In the genomic region with DNA sequence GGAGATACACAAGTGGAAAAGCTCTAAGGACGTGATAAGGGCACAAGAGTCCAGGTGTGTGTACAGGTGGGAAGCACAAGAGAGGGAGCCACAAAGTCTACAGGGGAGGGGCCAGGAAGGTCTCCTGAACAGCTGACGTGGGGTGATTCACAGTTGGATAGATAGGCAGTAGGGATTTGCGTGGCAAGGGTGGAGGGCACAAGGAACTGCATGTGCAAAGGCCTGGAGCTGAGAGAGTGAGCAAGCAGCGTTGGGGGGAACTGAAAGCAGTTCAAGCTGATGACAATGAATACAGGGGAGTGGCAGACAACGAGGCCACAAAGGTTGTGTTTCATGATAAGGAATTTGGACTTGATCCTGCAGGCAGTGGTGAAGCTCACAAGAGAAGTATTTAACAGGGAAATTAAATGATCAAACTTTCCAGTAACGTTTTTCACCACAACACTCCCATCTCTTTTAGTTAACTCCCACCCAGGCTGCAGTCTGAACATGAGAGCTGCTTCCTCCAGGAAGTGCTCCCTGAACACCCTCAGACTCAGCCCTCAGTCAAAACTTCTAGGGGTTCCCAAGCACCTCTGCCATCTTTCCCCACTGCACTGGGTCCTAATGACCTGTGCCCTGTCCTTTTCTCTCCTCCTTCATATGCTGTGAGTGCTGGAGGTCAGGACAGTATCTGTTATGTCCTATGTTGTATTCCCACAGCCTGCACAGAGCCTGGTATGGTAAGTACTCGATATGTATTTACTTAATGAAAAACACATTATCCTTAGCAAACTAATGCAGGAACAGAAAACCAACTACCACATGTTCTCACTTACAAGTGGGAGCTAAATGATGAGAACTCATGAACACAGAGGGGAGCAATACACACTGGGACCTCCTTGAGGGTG, we compare ENCODE assay signal across 1 cellular context.
TF ChIP-seq lines count a peak whose summit lies in the region.

No MANE protein-coding gene starts in this region.

TF ChIP-seq in K562, 482 proteins besides CTCF, POLR2A, EP300 and RAD21 (continued from another document and continues in another):
- TF ChIP-seq FOXK1 (CRISPR knock-in tag; IDR thresholded peaks at IDR 0.05; ENCODE audit: borderline replicate concordance) (no peak), HNRNPH1 (optimal IDR thresholded peaks at IDR 0.05; ENCODE audit: low read depth, low read length) (no peak), NCOR1 (IDR thresholded peaks at IDR 0.05) (0 out of 2 replicates have a peak, but pooled peaks have one; percentile 28), ELF4 (CRISPR knock-in tag; IDR thresholded peaks at IDR 0.05) (peak; percentile 47; the same call in 1 of the 2 replicates), GTF2E2 (tag; IDR thresholded peaks at IDR 0.05) (no peak), POLR2H (tag; IDR thresholded peaks at IDR 0.05; ENCODE audit: low read depth) (no peak), E2F3 (CRISPR knock-in tag; IDR thresholded peaks at IDR 0.05) (no peak), ZNF121 (CRISPR knock-in tag; conservative IDR thresholded peaks at IDR 0.05) (no peak), ATF7 (IDR thresholded peaks at IDR 0.05) (no peak), FOXM1 (IDR thresholded peaks at IDR 0.05; ENCODE audit: low read depth) (peak; percentile 13; the same call in 1 of the 2 replicates), FOXM1 (CRISPR knock-in tag; IDR thresholded peaks at IDR 0.05; ENCODE audit: low read depth) (no peak), ZNF444 (CRISPR knock-in tag; IDR thresholded peaks at IDR 0.05) (no peak), ZBTB1 (CRISPR knock-in tag; IDR thresholded peaks at IDR 0.05; ENCODE audit: borderline replicate concordance, low read depth) (no peak; the same call in 1 of the 2 replicates), ZNF134 (CRISPR knock-in tag; conservative IDR thresholded peaks at IDR 0.05) (no peak), ZNF696 (CRISPR knock-in tag; conservative IDR thresholded peaks at IDR 0.05) (no peak), RFX1 (IDR thresholded peaks at IDR 0.05) (no peak), HNRNPL (IDR thresholded peaks at IDR 0.05; ENCODE audit: low read depth, low read length) (no peak), ZNF589 (CRISPR knock-in tag; IDR thresholded peaks at IDR 0.05; ENCODE audit: low read depth) (no peak), ZNF766 (CRISPR knock-in tag; conservative IDR thresholded peaks at IDR 0.05) (no peak), SMARCA4 (IDR thresholded peaks at IDR 0.05) (peak; percentile 63), TCF3 (CRISPR knock-in tag; IDR thresholded peaks at IDR 0.05) (peak; percentile 69), POLR3A (IDR thresholded peaks at IDR 0.05; ENCODE audit: borderline replicate concordance, extremely low read depth, insufficient read depth, insufficient read length) (no peak), DACH1 (IDR thresholded peaks at IDR 0.05; ENCODE audit: partially characterized antibody) (peak; percentile 75), LARP7 (IDR thresholded peaks at IDR 0.05) (0 out of 2 replicates have a peak, but pooled peaks have one; percentile 28), SRSF1 (IDR thresholded peaks at IDR 0.05; ENCODE audit: low read depth, low read length) (no peak), KAT2B (IDR thresholded peaks at IDR 0.05; ENCODE audit: low read depth, low read length) (no peak), POLR2AphosphoS5 (IDR thresholded peaks at IDR 0.05; ENCODE audit: control insufficient read depth, insufficient read depth, low read depth, low read length) (no peak), ZNF584 (CRISPR knock-in tag; IDR thresholded peaks at IDR 0.05; ENCODE audit: low read depth) (no peak), MAZ (CRISPR knock-in tag; conservative IDR thresholded peaks at IDR 0.05 in 1 of 2, IDR thresholded peaks at IDR 0.05 in 1 of 2) (0 out of 4 replicates have a peak, but pooled peaks of 1 of the 2 experiments have one; percentile 19), NFIC (IDR thresholded peaks at IDR 0.05) (0 out of 2 replicates have a peak, but pooled peaks have one; percentile 20), MIER1 (IDR thresholded peaks at IDR 0.05; ENCODE audit: low read depth) (no peak), HDAC2 (IDR thresholded peaks at IDR 0.05) (peak; percentile 70; the same call in 1 of the 2 replicates)
- TF ChIP-seq, protein P1, sequence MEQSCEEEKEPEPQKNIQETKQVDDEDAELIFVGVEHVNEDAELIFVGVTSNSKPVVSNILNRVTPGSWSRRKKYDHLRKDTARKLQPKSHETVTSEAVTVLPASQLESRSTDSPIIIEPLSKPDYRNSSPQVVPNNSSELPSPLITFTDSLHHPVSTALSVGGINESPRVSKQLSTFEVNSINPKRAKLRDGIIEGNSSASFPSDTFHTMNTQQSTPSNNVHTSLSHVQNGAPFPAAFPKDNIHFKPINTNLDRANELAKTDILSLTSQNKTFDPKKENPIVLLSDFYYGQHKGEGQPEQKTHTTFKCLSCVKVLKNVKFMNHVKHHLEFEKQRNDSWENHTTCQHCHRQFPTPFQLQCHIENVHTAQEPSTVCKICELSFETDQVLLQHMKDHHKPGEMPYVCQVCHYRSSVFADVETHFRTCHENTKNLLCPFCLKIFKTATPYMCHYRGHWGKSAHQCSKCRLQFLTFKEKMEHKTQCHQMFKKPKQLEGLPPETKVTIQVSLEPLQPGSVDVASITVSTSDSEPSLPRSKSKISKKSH (CRISPR knock-in tag; IDR thresholded peaks at IDR 0.05): no peak
- TF ChIP-seq, protein P2, sequence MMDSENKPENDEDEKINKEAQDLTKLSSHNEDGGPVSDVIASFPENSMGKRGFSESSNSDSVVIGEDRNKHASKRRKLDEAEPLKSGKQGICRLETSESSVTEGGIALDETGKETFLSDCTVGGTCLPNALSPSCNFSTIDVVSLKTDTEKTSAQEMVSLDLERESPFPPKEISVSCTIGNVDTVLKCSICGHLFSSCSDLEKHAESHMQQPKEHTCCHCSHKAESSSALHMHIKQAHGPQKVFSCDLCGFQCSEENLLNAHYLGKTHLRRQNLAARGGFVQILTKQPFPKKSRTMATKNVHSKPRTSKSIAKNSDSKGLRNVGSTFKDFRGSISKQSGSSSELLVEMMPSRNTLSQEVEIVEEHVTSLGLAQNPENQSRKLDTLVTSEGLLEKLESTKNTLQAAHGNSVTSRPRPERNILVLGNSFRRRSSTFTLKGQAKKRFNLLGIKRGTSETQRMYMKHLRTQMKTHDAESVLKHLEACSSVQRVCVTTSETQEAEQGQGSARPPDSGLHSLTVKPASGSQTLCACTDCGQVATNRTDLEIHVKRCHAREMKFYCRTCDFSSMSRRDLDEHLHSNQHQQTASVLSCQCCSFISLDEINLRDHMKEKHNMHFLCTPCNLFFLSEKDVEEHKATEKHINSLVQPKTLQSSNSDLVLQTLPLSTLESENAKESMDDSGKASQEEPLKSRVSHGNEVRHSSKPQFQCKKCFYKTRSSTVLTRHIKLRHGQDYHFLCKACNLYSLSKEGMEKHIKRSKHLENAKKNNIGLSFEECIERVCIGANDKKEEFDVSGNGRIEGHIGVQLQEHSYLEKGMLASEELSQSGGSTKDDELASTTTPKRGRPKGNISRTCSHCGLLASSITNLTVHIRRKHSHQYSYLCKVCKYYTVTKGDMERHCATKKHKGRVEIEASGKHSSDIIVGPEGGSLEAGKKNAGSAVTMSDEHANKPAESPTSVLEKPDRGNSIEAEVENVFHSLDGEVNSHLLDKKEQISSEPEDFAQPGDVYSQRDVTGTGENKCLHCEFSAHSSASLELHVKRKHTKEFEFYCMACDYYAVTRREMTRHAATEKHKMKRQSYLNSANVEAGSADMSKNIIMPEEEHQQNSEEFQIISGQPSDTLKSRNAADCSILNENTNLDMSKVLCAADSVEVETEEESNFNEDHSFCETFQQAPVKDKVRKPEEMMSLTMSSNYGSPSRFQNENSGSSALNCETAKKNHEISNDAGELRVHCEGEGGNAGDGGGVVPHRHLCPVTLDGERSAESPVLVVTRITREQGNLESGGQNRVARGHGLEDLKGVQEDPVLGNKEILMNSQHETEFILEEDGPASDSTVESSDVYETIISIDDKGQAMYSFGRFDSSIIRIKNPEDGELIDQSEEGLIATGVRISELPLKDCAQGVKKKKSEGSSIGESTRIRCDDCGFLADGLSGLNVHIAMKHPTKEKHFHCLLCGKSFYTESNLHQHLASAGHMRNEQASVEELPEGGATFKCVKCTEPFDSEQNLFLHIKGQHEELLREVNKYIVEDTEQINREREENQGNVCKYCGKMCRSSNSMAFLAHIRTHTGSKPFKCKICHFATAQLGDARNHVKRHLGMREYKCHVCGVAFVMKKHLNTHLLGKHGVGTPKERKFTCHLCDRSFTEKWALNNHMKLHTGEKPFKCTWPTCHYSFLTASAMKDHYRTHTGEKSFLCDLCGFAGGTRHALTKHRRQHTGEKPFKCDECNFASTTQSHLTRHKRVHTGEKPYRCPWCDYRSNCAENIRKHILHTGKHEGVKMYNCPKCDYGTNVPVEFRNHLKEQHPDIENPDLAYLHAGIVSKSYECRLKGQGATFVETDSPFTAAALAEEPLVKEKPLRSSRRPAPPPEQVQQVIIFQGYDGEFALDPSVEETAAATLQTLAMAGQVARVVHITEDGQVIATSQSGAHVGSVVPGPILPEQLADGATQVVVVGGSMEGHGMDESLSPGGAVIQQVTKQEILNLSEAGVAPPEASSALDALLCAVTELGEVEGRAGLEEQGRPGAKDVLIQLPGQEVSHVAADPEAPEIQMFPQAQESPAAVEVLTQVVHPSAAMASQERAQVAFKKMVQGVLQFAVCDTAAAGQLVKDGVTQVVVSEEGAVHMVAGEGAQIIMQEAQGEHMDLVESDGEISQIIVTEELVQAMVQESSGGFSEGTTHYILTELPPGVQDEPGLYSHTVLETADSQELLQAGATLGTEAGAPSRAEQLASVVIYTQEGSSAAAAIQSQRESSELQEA (IDR thresholded peaks at IDR 0.05; ENCODE audit: low read depth): no peak
- TF ChIP-seq, protein P3, sequence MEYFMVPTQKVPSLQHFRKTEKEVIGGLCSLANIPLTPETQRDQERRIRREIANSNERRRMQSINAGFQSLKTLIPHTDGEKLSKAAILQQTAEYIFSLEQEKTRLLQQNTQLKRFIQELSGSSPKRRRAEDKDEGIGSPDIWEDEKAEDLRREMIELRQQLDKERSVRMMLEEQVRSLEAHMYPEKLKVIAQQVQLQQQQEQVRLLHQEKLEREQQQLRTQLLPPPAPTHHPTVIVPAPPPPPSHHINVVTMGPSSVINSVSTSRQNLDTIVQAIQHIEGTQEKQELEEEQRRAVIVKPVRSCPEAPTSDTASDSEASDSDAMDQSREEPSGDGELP (CRISPR knock-in tag; IDR thresholded peaks at IDR 0.05; ENCODE audit: borderline replicate concordance): peak; percentile 77
- TF ChIP-seq, protein P4, sequence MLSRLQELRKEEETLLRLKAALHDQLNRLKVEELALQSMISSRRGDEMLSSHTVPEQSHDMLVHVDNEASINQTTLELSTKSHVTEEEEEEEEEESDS (CRISPR knock-in tag; IDR thresholded peaks at IDR 0.05): no peak
- TF ChIP-seq, protein P5, sequence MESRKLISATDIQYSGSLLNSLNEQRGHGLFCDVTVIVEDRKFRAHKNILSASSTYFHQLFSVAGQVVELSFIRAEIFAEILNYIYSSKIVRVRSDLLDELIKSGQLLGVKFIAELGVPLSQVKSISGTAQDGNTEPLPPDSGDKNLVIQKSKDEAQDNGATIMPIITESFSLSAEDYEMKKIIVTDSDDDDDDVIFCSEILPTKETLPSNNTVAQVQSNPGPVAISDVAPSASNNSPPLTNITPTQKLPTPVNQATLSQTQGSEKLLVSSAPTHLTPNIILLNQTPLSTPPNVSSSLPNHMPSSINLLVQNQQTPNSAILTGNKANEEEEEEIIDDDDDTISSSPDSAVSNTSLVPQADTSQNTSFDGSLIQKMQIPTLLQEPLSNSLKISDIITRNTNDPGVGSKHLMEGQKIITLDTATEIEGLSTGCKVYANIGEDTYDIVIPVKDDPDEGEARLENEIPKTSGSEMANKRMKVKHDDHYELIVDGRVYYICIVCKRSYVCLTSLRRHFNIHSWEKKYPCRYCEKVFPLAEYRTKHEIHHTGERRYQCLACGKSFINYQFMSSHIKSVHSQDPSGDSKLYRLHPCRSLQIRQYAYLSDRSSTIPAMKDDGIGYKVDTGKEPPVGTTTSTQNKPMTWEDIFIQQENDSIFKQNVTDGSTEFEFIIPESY (CRISPR knock-in tag; IDR thresholded peaks at IDR 0.05): no peak
- TF ChIP-seq, protein P6, sequence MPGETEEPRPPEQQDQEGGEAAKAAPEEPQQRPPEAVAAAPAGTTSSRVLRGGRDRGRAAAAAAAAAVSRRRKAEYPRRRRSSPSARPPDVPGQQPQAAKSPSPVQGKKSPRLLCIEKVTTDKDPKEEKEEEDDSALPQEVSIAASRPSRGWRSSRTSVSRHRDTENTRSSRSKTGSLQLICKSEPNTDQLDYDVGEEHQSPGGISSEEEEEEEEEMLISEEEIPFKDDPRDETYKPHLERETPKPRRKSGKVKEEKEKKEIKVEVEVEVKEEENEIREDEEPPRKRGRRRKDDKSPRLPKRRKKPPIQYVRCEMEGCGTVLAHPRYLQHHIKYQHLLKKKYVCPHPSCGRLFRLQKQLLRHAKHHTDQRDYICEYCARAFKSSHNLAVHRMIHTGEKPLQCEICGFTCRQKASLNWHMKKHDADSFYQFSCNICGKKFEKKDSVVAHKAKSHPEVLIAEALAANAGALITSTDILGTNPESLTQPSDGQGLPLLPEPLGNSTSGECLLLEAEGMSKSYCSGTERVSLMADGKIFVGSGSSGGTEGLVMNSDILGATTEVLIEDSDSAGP (CRISPR knock-in tag; IDR thresholded peaks at IDR 0.05): no peak
- TF ChIP-seq, protein P7, sequence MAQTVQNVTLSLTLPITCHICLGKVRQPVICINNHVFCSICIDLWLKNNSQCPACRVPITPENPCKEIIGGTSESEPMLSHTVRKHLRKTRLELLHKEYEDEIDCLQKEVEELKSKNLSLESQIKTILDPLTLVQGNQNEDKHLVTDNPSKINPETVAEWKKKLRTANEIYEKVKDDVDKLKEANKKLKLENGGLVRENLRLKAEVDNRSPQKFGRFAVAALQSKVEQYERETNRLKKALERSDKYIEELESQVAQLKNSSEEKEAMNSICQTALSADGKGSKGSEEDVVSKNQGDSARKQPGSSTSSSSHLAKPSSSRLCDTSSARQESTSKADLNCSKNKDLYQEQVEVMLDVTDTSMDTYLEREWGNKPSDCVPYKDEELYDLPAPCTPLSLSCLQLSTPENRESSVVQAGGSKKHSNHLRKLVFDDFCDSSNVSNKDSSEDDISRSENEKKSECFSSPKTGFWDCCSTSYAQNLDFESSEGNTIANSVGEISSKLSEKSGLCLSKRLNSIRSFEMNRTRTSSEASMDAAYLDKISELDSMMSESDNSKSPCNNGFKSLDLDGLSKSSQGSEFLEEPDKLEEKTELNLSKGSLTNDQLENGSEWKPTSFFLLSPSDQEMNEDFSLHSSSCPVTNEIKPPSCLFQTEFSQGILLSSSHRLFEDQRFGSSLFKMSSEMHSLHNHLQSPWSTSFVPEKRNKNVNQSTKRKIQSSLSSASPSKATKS (CRISPR knock-in tag; IDR thresholded peaks at IDR 0.05): no peak
- TF ChIP-seq, protein P8, sequence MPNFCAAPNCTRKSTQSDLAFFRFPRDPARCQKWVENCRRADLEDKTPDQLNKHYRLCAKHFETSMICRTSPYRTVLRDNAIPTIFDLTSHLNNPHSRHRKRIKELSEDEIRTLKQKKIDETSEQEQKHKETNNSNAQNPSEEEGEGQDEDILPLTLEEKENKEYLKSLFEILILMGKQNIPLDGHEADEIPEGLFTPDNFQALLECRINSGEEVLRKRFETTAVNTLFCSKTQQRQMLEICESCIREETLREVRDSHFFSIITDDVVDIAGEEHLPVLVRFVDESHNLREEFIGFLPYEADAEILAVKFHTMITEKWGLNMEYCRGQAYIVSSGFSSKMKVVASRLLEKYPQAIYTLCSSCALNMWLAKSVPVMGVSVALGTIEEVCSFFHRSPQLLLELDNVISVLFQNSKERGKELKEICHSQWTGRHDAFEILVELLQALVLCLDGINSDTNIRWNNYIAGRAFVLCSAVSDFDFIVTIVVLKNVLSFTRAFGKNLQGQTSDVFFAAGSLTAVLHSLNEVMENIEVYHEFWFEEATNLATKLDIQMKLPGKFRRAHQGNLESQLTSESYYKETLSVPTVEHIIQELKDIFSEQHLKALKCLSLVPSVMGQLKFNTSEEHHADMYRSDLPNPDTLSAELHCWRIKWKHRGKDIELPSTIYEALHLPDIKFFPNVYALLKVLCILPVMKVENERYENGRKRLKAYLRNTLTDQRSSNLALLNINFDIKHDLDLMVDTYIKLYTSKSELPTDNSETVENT (CRISPR knock-in tag; IDR thresholded peaks at IDR 0.05): no peak
